ENCODE assay signal across 1 cellular context in genomic region chr16:31134091-31134571, GRCh38.
TF ChIP-seq lines count a peak whose summit lies in the region.

No MANE protein-coding gene starts in this region.

TF ChIP-seq in SK-N-SH, 30 proteins besides CTCF, POLR2A, EP300 and RAD21 (continued from another document):
- TF ChIP-seq, protein P1, sequence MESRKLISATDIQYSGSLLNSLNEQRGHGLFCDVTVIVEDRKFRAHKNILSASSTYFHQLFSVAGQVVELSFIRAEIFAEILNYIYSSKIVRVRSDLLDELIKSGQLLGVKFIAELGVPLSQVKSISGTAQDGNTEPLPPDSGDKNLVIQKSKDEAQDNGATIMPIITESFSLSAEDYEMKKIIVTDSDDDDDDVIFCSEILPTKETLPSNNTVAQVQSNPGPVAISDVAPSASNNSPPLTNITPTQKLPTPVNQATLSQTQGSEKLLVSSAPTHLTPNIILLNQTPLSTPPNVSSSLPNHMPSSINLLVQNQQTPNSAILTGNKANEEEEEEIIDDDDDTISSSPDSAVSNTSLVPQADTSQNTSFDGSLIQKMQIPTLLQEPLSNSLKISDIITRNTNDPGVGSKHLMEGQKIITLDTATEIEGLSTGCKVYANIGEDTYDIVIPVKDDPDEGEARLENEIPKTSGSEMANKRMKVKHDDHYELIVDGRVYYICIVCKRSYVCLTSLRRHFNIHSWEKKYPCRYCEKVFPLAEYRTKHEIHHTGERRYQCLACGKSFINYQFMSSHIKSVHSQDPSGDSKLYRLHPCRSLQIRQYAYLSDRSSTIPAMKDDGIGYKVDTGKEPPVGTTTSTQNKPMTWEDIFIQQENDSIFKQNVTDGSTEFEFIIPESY (IDR thresholded peaks at IDR 0.05; ENCODE audit: borderline replicate concordance, low read depth), result no peak
- TF ChIP-seq, protein P2, sequence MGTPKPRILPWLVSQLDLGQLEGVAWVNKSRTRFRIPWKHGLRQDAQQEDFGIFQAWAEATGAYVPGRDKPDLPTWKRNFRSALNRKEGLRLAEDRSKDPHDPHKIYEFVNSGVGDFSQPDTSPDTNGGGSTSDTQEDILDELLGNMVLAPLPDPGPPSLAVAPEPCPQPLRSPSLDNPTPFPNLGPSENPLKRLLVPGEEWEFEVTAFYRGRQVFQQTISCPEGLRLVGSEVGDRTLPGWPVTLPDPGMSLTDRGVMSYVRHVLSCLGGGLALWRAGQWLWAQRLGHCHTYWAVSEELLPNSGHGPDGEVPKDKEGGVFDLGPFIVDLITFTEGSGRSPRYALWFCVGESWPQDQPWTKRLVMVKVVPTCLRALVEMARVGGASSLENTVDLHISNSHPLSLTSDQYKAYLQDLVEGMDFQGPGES (IDR thresholded peaks at IDR 0.05; ENCODE audit: low read depth, low read length), result no peak
